1 cellular context compared by ENCODE assay signal in genomic region chr14:41599805-41600368, GRCh38.
A peak's percentile ranks its signal among the peaks of the same experiment; 100 is the strongest.
TF ChIP-seq lines count a peak whose summit lies in the region.

No MANE protein-coding gene starts in this region.

TF ChIP-seq in WTC11, 78 proteins besides CTCF, POLR2A, EP300 and RAD21:
- TF ChIP-seq ZBTB43 (CRISPR knock-in tag; IDR thresholded peaks at IDR 0.05) (0 out of 2 replicates have a peak, but pooled peaks have one; percentile 52), TEAD1 (CRISPR knock-in tag; IDR thresholded peaks at IDR 0.05) (peak; percentile 98; the same call in 1 of the 2 replicates), ETV6 (CRISPR knock-in tag; IDR thresholded peaks at IDR 0.05) (0 out of 2 replicates have a peak, but pooled peaks have one; percentile 33)
